8 cellular contexts compared by ENCODE assay signal in genomic region chrX:150984164-150984824, GRCh38. TPM values are rescaled to one million over a fixed set of nuclear protein-coding genes. Genes with fewer than 3 reads are reported as not detected.
DNase-seq lines count a peak whose midpoint lies in the region; ATAC-seq and TF ChIP-seq lines count a peak whose summit lies in the region.

No MANE protein-coding gene starts in this region.

- peak; percentile 1 for ATAC-seq in HG02981 (IDR thresholded peaks at IDR 0.05; ENCODE audit: unreplicated experiment)
- ATAC-seq in GM21367 (IDR thresholded peaks at IDR 0.05; ENCODE audit: unreplicated experiment), result no peak

- WGBS in spleen, 5 donors, result 0 to 40% (median 20%) methylated on average over 1 to 85 of the region's 94 CpGs; no CpG with 5 or more reads in 1 of the 5 donors

- H3K36me3 ChIP-seq in spleen, result peaks cover 0 to 9% (median 0%) of the 10 kb centered on the region in 6 donors

- H3K27me3 ChIP-seq in spleen (replicated peaks in 1 of 7), result peaks cover 0 to 10% (median 0%) of the 10 kb centered on the region in 7 donors

- no peak for TF ChIP-seq POLR2A in spleen (IDR thresholded peaks at IDR 0.05)

- no peaks in the 10 kb centered on the region for H3K9me3 ChIP-seq in spleen

- H3K4me3 ChIP-seq in iPS-11a (ENCODE audit: low read depth, low read length) (peak overlapping the region; percentile 48), spleen (peak overlapping the region; percentile 37 to 73 (median 48))

- peaks cover 0 to 21% (median 9%) of the 10 kb centered on the region in 6 donors for H3K4me1 ChIP-seq in spleen

- no peak for TF ChIP-seq CTCF in spleen (IDR thresholded peaks at IDR 0.05 in 8 of 11, conservative IDR thresholded peaks at IDR 0.05 in 3 of 11)

- intact Hi-C loops in spleen (cut with DNase I; ENCODE audit: low total_unique reads), result no loop called here

- DNase-seq in activated T-cell treated with anti-CD3 and anti-CD28 coated beads for 48 hours (ENCODE audit: low read depth) (peak; percentile 2), activated T-cell treated with anti-CD3 and anti-CD28 coated beads for 4 hours (no peak), spleen (no peak), putamen (ENCODE audit: low spot score) (no peak)
- peak; percentile 28 to 32 for DNase-seq in activated T-cell treated with anti-CD3 and anti-CD28 coated beads, Interleukin-2, amount 50 U/mL, for 48 hours

- no peak overlapping the region for H3K27ac ChIP-seq in spleen

RNA-seq across cellular contexts. Expression of gene HMGB3, which starts 1.2 kb away (rescaled TPM):
- total RNA-seq in spleen, result 10 to 100 TPM in 4 of 7 donors, 1 to 10 TPM in 3; 5.0 to 27.3 (median 12.5) TPM
- 10 to 100 TPM in 1 of 3 donors, 1 to 10 TPM in 2; 5.4 to 12.3 (median 7.5) TPM for polyA plus RNA-seq in spleen

Comparison
In these comparisons a context has a peak if more than half of its experiments do, and no peak if none do; other contexts are left out.
1. DNase-seq: peak in activated T-cell treated with anti-CD3 and anti-CD28 coated beads for 48 hours (single experiment) and activated T-cell treated with anti-CD3 and anti-CD28 coated beads, Interleukin-2, amount 50 U/mL, for 48 hours (2 of 2); none in activated T-cell treated with anti-CD3 and anti-CD28 coated beads for 4 hours (single experiment), spleen (single experiment) and putamen (single experiment).